8 cellular contexts compared by ENCODE assay signal in genomic region chr1:9908846-9909221, GRCh38. TPM values are rescaled to one million over a fixed set of nuclear protein-coding genes. Genes with fewer than 3 reads are reported as not detected.
DNase-seq lines count a peak whose midpoint lies in the region; ATAC-seq, FAIRE-seq and TF ChIP-seq lines count a peak whose summit lies in the region.

No MANE protein-coding gene starts in this region.

- H3K9me3 ChIP-seq in naive thymus-derived CD4-positive, alpha-beta T cell (ENCODE audit: control insufficient read depth in 2 of 3, low read length in 3 of 3): no peaks in the 10 kb centered on the region

- no peak for FAIRE-seq in urothelium cell line (lab: Jason Lieb, UNC)

- peaks cover 13 to 15% of the 10 kb centered on the region in 2 donors for H3K4me1 ChIP-seq in naive thymus-derived CD4-positive, alpha-beta T cell (ENCODE audit: control insufficient read depth in 2 of 2, insufficient read depth in 2 of 2, low read length in 2 of 2)

- peak overlapping the region; percentile 96 for H3K4me3 Mint-ChIP-seq in central memory CD8-positive, alpha-beta T cell
- H3K4me3 Mint-ChIP-seq in naive thymus-derived CD4-positive, alpha-beta T cell: peak overlapping the region; percentile 85 to 100 (median 95)

- peaks cover 9% of the 10 kb centered on the region for H3K36me3 Mint-ChIP-seq in central memory CD8-positive, alpha-beta T cell (ENCODE audit: insufficient read depth)
- peaks cover 0 to 1% (median 0%) of the 10 kb centered on the region in 5 donors for H3K36me3 Mint-ChIP-seq in naive thymus-derived CD4-positive, alpha-beta T cell

- no peak for DNase-seq in AG04449 (ENCODE audit: low read depth, low spot score)
- no peak for DNase-seq in Jurkat, Clone E6-1 (ENCODE audit: low read depth, low spot score)
- no peak for DNase-seq in central memory CD8-positive, alpha-beta T cell (ENCODE audit: low spot score in 2 of 2)
- DNase-seq in naive thymus-derived CD4-positive, alpha-beta T cell: no peak
- no peak for DNase-seq in urothelium cell line (ENCODE audit: low spot score)
- no peak for DNase-seq in T-helper 9 cell
- no peak for DNase-seq in NCI-H187 (lab: John Stamatoyannopoulos, UW)

- no peak overlapping the region for H3K27ac ChIP-seq in naive thymus-derived CD4-positive, alpha-beta T cell (ENCODE audit: low read depth, low read length)

- peak overlapping the region; percentile 75 for H3K4me3 ChIP-seq in AG04449 (ENCODE audit: low read depth, low read length)
- H3K4me3 ChIP-seq in Jurkat, Clone E6-1 (ENCODE audit: low read length): peak overlapping the region; percentile 76
- peak overlapping the region; percentile 74 for H3K4me3 ChIP-seq in naive thymus-derived CD4-positive, alpha-beta T cell (ENCODE audit: low read length)

- intact Hi-C loops in naive thymus-derived CD4-positive, alpha-beta T cell (cut with micrococcal nuclease): no loop called here

- ATAC-seq in central memory CD8-positive, alpha-beta T cell (replicated peaks; ENCODE audit: extremely low read depth, poor library complexity, severe bottlenecking): no peak
- no peak for ATAC-seq in naive thymus-derived CD4-positive, alpha-beta T cell
- no peak for ATAC-seq in HG02885 (IDR thresholded peaks at IDR 0.05; ENCODE audit: poor library complexity, unreplicated experiment)

- peaks cover 64% of the 10 kb centered on the region for H3K4me1 Mint-ChIP-seq in central memory CD8-positive, alpha-beta T cell
- H3K4me1 Mint-ChIP-seq in naive thymus-derived CD4-positive, alpha-beta T cell: peaks cover 25 to 44% (median 35%) of the 10 kb centered on the region in 7 donors

- CTCF ChIA-PET in AG04449 (lab: Yijun Ruan, JAX): interaction anchor here (0.6 kb wide), 2 partner anchors 15 to 41 kb away, joined by 3 read pairs; no protein-coding TSS in a partner anchor
- CTCF ChIA-PET in naive thymus-derived CD4-positive, alpha-beta T cell (lab: Charles Lee): interaction anchor here (0.5 to 0.6 kb wide), 2 partner anchors 35 to 129 kb away, joined by 4 to 7 read pairs; no protein-coding TSS in a partner anchor

- peak overlapping the region; percentile 85 for H3K27ac Mint-ChIP-seq in central memory CD8-positive, alpha-beta T cell (ENCODE audit: low read depth)
- H3K27ac Mint-ChIP-seq in naive thymus-derived CD4-positive, alpha-beta T cell: peak overlapping the region; percentile 69 to 93 (median 86)

- peaks cover 0 to 3% (median 0%) of the 10 kb centered on the region in 3 experiments for H3K36me3 ChIP-seq in naive thymus-derived CD4-positive, alpha-beta T cell (ENCODE audit: control insufficient read depth in 2 of 3, insufficient read depth in 3 of 3, low read length in 3 of 3)

- POLR2A ChIA-PET in AG04449 (lab: Yijun Ruan, JAX): no interaction called here
- POLR2A ChIA-PET in naive thymus-derived CD4-positive, alpha-beta T cell (lab: Charles Lee): interaction anchor here (0.6 to 0.9 kb wide), 3 partner anchors 9 to 258 kb away, joined by 3 read pairs; no protein-coding TSS in a partner anchor

- H3K27me3 Mint-ChIP-seq in central memory CD8-positive, alpha-beta T cell: no peaks in the 10 kb centered on the region
- peaks cover 0 to 3% (median 0%) of the 10 kb centered on the region in 5 donors for H3K27me3 Mint-ChIP-seq in naive thymus-derived CD4-positive, alpha-beta T cell

- TF ChIP-seq CTCF in AG04449 (IDR thresholded peaks at IDR 0.05; ENCODE audit: insufficient read depth, low read length, missing control alignments): no peak

- H3K9me3 Mint-ChIP-seq in central memory CD8-positive, alpha-beta T cell: no peaks in the 10 kb centered on the region
- no peaks in the 10 kb centered on the region for H3K9me3 Mint-ChIP-seq in naive thymus-derived CD4-positive, alpha-beta T cell

- no peaks in the 10 kb centered on the region for H3K27me3 ChIP-seq in naive thymus-derived CD4-positive, alpha-beta T cell (ENCODE audit: control insufficient read depth in 2 of 2, insufficient read depth in 2 of 2, low read length in 2 of 2)

RNA-seq across cellular contexts. Expression of gene CTNNBIP1, which starts 1.2 kb away (rescaled TPM):
- polyA plus RNA-seq in Jurkat, Clone E6-1 (2012; ENCODE audit: insufficient read depth, insufficient read length): 41.5 TPM
- total RNA-seq in naive thymus-derived CD4-positive, alpha-beta T cell: 10 to 100 TPM in 1 of 5 experiments, 1 to 10 TPM in 4; 6.5 to 17.2 (median 7.4) TPM
- polyA plus RNA-seq in naive thymus-derived CD4-positive, alpha-beta T cell: 1 to 10 TPM; 5.3 to 6.5 TPM

RNA-seq across cellular contexts. Expression of gene LZIC, which starts 34.4 kb away (rescaled TPM):
- 35.7 TPM for polyA plus RNA-seq in Jurkat, Clone E6-1 (2012; ENCODE audit: insufficient read depth, insufficient read length)
- 10 to 100 TPM; 18.0 to 35.1 (median 31.0) TPM for total RNA-seq in naive thymus-derived CD4-positive, alpha-beta T cell
- polyA plus RNA-seq in naive thymus-derived CD4-positive, alpha-beta T cell: 10 to 100 TPM; 39.1 to 44.0 TPM

RNA-seq across cellular contexts. Expression of gene NMNAT1, which starts 34.4 kb away (rescaled TPM):
- polyA plus RNA-seq in Jurkat, Clone E6-1 (2012; ENCODE audit: insufficient read depth, insufficient read length): 11.8 TPM
- total RNA-seq in naive thymus-derived CD4-positive, alpha-beta T cell: 1 to 10 TPM; 2.7 to 8.3 (median 7.5) TPM
- polyA plus RNA-seq in naive thymus-derived CD4-positive, alpha-beta T cell: 1 to 10 TPM; 5.5 to 9.5 TPM
